In the genomic region with DNA sequence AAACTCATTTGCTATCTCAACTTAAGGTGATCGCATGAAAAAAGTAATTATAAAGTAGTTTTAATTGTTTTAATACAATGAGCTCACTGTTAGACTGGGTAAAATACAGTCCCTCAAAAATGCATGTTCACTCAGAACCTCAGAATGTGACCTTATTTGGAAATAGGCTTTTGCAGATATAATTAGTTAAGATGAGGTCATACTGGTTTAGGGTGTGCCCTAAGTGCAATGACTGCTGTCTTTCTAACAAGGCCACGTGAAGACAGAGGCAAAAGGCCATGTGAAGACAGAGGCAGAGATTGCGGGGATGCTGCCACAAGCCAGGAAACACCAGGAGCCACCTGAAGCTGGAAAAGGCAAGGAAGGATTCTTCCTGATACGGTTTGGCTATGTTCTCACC, we compare ENCODE assay signal across 13 cellular contexts.
"Had no signal": no experiment of that assay in that cellular context is flagged by ENCODE, and none has a peak within 500 bp of the region (broad histone marks: within the 10 kb centered on the region; RNA-seq: fewer than 3 reads in every experiment).

No MANE protein-coding gene starts in this region.

- H3K36me3 ChIP-seq: suprapubic skin, upper lobe of right lung had no signal

- H3K4me1 ChIP-seq: suprapubic skin, upper lobe of right lung had no signal

- H3K9me3 ChIP-seq: suprapubic skin, upper lobe of right lung had no signal

- ATAC-seq: activated CD8-positive, alpha-beta T cell treated with anti-CD3 and anti-CD28 coated beads for 36 hours; left ventricle myocardium superior; stimulated activated naive CD8-positive, alpha-beta T cell treated with anti-CD3 and anti-CD28 coated beads, Interleukin-15, Interleukin-2, amounts not matched to agents 100 U/mL and 50 U/mL, for 24 hours; upper lobe of right lung had no signal

- H3K27ac ChIP-seq: suprapubic skin, upper lobe of right lung had no signal

- H3K4me3 ChIP-seq: suprapubic skin, upper lobe of right lung had no signal

- DNase-seq: activated CD4-positive, alpha-beta T cell treated with anti-CD3 and anti-CD28 coated beads for 4 hours; activated CD8-positive, alpha-beta memory T cell treated with anti-CD3 and anti-CD28 coated beads, Interleukin-2, amount 50 U/mL, for 4 hours; activated CD8-positive, alpha-beta T cell treated with anti-CD3 and anti-CD28 coated beads for 36 hours; activated naive CD8-positive, alpha-beta T cell treated with anti-CD3 and anti-CD28 coated beads, Interleukin-2, amount 10 ng/mL, durations not matched to agents 7 days and 5 days; anterior cingulate cortex; hippocampal formation; left ventricle myocardium superior; mesendoderm; stimulated activated CD4-positive, alpha-beta T cell treated with anti-CD3 and anti-CD28 coated beads, Interleukin-4, amount 100 ng/mL, for 1 hour; stimulated activated CD8-positive, alpha-beta memory T cell treated with anti-CD3 and anti-CD28 coated beads, Interleukin-4, amount 100 ng/mL, for 48 hours; stimulated activated naive CD8-positive, alpha-beta T cell treated with anti-CD3 and anti-CD28 coated beads, Interleukin-15, Interleukin-2, amounts not matched to agents 100 U/mL and 50 U/mL, for 24 hours; upper lobe of right lung had no signal
